Comparison of ENCODE assay signal across 1 cellular context in the genomic region with DNA sequence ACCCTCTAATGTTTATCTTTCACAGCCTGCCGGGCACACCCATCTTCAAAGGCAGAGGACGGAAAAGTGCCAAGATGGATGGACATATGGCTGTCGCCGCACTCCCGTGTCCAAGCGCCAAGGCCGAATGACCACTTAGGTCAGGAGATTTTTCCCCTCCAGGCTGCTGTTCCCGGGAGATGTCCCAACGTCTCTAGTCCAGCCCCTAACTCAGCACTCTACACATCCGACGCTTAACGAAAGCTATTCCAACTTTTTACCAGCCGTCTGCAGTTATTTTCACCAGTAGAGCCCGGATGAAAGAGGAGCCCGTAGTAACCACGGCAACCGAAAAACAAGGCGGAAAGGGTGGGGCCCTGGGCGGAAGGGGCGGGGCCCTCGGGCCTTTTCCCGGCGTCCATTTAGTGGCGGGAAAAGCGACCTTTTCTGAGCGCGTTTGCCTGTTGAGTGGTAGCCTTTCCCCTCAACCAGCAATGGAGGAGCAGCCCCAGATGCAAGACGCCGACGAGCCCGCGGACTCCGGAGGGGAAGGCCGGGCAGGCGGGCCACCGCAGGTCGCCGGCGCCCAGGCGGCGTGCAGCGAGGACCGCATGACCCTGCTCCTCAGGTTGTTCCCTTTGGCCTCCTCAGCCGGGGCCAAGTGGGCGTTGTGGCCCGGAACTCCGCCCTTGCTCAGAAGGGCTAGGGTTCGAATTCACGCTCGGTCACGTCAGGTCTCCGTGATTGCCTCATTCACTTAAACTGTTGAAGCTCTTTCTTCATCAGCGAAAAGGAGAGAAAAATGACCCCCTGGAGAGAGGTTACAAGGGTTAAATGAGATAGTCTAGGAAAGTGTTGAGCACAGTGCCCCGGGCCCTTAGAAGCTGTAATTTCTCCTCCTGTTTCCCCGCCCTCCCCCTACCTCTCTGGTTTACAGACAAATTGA.
TF ChIP-seq lines count a peak whose summit lies in the region.

A gene with protein sequence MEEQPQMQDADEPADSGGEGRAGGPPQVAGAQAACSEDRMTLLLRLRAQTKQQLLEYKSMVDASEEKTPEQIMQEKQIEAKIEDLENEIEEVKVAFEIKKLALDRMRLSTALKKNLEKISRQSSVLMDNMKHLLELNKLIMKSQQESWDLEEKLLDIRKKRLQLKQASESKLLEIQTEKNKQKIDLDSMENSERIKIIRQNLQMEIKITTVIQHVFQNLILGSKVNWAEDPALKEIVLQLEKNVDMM (plus strand): TSS at position 422 of the 925 bp plus-strand sequence. CDS start 52 bp downstream, at position 474.

TF ChIP-seq in K562, 482 proteins besides CTCF, POLR2A, EP300 and RAD21 (continued from another document and continues in another):
- TF ChIP-seq YY1 (IDR thresholded peaks at IDR 0.05; ENCODE audit: borderline replicate concordance in 1 of 3, control insufficient read depth in 1 of 3, extremely low read depth in 1 of 3, insufficient read depth in 3 of 3, insufficient read length in 1 of 3, insufficient replicate concordance in 2 of 3, low read depth in 1 of 3, low read length in 2 of 3), result peak; percentile 19 to 75 (median 59)
- no peak for TF ChIP-seq NCOA6 (IDR thresholded peaks at IDR 0.05)
- TF ChIP-seq BMI1 (IDR thresholded peaks at IDR 0.05; ENCODE audit: low read length), result peak; percentile 74; the same call in 1 of the 2 replicates
- no peak for TF ChIP-seq SIX5 (IDR thresholded peaks at IDR 0.05; ENCODE audit: borderline replicate concordance in 1 of 2, insufficient read depth in 1 of 2, low read depth in 1 of 2, low read length in 2 of 2)
- TF ChIP-seq, protein P1, sequence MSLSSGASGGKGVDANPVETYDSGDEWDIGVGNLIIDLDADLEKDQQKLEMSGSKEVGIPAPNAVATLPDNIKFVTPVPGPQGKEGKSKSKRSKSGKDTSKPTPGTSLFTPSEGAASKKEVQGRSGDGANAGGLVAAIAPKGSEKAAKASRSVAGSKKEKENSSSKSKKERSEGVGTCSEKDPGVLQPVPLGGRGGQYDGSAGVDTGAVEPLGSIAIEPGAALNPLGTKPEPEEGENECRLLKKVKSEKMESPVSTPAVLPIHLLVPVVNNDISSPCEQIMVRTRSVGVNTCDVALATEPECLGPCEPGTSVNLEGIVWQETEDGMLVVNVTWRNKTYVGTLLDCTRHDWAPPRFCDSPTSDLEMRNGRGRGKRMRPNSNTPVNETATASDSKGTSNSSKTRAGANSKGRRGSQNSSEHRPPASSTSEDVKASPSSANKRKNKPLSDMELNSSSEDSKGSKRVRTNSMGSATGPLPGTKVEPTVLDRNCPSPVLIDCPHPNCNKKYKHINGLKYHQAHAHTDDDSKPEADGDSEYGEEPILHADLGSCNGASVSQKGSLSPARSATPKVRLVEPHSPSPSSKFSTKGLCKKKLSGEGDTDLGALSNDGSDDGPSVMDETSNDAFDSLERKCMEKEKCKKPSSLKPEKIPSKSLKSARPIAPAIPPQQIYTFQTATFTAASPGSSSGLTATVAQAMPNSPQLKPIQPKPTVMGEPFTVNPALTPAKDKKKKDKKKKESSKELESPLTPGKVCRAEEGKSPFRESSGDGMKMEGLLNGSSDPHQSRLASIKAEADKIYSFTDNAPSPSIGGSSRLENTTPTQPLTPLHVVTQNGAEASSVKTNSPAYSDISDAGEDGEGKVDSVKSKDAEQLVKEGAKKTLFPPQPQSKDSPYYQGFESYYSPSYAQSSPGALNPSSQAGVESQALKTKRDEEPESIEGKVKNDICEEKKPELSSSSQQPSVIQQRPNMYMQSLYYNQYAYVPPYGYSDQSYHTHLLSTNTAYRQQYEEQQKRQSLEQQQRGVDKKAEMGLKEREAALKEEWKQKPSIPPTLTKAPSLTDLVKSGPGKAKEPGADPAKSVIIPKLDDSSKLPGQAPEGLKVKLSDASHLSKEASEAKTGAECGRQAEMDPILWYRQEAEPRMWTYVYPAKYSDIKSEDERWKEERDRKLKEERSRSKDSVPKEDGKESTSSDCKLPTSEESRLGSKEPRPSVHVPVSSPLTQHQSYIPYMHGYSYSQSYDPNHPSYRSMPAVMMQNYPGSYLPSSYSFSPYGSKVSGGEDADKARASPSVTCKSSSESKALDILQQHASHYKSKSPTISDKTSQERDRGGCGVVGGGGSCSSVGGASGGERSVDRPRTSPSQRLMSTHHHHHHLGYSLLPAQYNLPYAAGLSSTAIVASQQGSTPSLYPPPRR (CRISPR knock-in tag; IDR thresholded peaks at IDR 0.05; ENCODE audit: borderline replicate concordance), result no peak
- peak; percentile 38 for TF ChIP-seq FIP1L1 (IDR thresholded peaks at IDR 0.05; ENCODE audit: low read depth, low read length, poor library complexity, severe bottlenecking)
- no peak for TF ChIP-seq U2AF2 (optimal IDR thresholded peaks at IDR 0.05; ENCODE audit: low read depth, low read length)
- TF ChIP-seq FOSL1 (tag; conservative IDR thresholded peaks at IDR 0.05), result no peak
- TF ChIP-seq MEF2D (tag; conservative IDR thresholded peaks at IDR 0.05; ENCODE audit: low read depth), result 0 out of 2 replicates have a peak, but pooled peaks have one; percentile 40
- no peak for TF ChIP-seq RHOXF2B (CRISPR knock-in tag; conservative IDR thresholded peaks at IDR 0.05)
- TF ChIP-seq SRSF3 (IDR thresholded peaks at IDR 0.05; ENCODE audit: insufficient read depth, low read length), result no peak
- TF ChIP-seq, protein P2, sequence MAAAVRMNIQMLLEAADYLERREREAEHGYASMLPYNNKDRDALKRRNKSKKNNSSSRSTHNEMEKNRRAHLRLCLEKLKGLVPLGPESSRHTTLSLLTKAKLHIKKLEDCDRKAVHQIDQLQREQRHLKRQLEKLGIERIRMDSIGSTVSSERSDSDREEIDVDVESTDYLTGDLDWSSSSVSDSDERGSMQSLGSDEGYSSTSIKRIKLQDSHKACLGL (CRISPR knock-in tag; IDR thresholded peaks at IDR 0.05; ENCODE audit: borderline replicate concordance, poor library complexity, severe bottlenecking), result no peak
- peak; percentile 56 for TF ChIP-seq MXI1 (IDR thresholded peaks at IDR 0.05; ENCODE audit: low read depth, low read length)
- TF ChIP-seq E2F3 (CRISPR knock-in tag; IDR thresholded peaks at IDR 0.05), result peak; percentile 92
- TF ChIP-seq CXXC5 (CRISPR knock-in tag; IDR thresholded peaks at IDR 0.05), result peak; percentile 81
- TF ChIP-seq, protein P3, sequence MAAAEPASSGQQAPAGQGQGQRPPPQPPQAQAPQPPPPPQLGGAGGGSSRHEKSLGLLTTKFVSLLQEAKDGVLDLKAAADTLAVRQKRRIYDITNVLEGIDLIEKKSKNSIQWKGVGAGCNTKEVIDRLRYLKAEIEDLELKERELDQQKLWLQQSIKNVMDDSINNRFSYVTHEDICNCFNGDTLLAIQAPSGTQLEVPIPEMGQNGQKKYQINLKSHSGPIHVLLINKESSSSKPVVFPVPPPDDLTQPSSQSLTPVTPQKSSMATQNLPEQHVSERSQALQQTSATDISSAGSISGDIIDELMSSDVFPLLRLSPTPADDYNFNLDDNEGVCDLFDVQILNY (CRISPR knock-in tag; IDR thresholded peaks at IDR 0.05), result peak; percentile 82; the same call in 1 of the 2 replicates
- 0 out of 2 replicates have a peak, but pooled peaks have one; percentile 10 for TF ChIP-seq TCF3 (CRISPR knock-in tag; IDR thresholded peaks at IDR 0.05)
- no peak for TF ChIP-seq GATAD2A (IDR thresholded peaks at IDR 0.05)
- TF ChIP-seq NCOA4 (IDR thresholded peaks at IDR 0.05; ENCODE audit: partially characterized antibody), result no peak
- no peak for TF ChIP-seq SRSF1 (IDR thresholded peaks at IDR 0.05; ENCODE audit: low read depth, low read length)
- TF ChIP-seq SP1 (CRISPR knock-in tag; IDR thresholded peaks at IDR 0.05), result peak; percentile 94
- TF ChIP-seq, protein P4, sequence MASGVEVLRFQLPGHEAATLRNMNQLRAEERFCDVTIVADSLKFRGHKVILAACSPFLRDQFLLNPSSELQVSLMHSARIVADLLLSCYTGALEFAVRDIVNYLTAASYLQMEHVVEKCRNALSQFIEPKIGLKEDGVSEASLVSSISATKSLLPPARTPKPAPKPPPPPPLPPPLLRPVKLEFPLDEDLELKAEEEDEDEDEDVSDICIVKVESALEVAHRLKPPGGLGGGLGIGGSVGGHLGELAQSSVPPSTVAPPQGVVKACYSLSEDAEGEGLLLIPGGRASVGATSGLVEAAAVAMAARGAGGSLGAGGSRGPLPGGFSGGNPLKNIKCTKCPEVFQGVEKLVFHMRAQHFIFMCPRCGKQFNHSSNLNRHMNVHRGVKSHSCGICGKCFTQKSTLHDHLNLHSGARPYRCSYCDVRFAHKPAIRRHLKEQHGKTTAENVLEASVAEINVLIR (CRISPR knock-in tag; IDR thresholded peaks at IDR 0.05), result no peak
- no peak for TF ChIP-seq IFI16 (CRISPR knock-in tag; IDR thresholded peaks at IDR 0.05)
- TF ChIP-seq NUFIP1 (IDR thresholded peaks at IDR 0.05; ENCODE audit: partially characterized antibody), result no peak
- TF ChIP-seq, protein P5, sequence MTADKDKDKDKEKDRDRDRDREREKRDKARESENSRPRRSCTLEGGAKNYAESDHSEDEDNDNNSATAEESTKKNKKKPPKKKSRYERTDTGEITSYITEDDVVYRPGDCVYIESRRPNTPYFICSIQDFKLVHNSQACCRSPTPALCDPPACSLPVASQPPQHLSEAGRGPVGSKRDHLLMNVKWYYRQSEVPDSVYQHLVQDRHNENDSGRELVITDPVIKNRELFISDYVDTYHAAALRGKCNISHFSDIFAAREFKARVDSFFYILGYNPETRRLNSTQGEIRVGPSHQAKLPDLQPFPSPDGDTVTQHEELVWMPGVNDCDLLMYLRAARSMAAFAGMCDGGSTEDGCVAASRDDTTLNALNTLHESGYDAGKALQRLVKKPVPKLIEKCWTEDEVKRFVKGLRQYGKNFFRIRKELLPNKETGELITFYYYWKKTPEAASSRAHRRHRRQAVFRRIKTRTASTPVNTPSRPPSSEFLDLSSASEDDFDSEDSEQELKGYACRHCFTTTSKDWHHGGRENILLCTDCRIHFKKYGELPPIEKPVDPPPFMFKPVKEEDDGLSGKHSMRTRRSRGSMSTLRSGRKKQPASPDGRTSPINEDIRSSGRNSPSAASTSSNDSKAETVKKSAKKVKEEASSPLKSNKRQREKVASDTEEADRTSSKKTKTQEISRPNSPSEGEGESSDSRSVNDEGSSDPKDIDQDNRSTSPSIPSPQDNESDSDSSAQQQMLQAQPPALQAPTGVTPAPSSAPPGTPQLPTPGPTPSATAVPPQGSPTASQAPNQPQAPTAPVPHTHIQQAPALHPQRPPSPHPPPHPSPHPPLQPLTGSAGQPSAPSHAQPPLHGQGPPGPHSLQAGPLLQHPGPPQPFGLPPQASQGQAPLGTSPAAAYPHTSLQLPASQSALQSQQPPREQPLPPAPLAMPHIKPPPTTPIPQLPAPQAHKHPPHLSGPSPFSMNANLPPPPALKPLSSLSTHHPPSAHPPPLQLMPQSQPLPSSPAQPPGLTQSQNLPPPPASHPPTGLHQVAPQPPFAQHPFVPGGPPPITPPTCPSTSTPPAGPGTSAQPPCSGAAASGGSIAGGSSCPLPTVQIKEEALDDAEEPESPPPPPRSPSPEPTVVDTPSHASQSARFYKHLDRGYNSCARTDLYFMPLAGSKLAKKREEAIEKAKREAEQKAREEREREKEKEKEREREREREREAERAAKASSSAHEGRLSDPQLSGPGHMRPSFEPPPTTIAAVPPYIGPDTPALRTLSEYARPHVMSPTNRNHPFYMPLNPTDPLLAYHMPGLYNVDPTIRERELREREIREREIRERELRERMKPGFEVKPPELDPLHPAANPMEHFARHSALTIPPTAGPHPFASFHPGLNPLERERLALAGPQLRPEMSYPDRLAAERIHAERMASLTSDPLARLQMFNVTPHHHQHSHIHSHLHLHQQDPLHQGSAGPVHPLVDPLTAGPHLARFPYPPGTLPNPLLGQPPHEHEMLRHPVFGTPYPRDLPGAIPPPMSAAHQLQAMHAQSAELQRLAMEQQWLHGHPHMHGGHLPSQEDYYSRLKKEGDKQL (CRISPR knock-in tag; IDR thresholded peaks at IDR 0.05; ENCODE audit: borderline replicate concordance), result no peak
- no peak for TF ChIP-seq KDM1A (IDR thresholded peaks at IDR 0.05)
- peak; percentile 76 for TF ChIP-seq POLR2B (IDR thresholded peaks at IDR 0.05; ENCODE audit: low read depth, partially characterized antibody)
- TF ChIP-seq, protein P6, sequence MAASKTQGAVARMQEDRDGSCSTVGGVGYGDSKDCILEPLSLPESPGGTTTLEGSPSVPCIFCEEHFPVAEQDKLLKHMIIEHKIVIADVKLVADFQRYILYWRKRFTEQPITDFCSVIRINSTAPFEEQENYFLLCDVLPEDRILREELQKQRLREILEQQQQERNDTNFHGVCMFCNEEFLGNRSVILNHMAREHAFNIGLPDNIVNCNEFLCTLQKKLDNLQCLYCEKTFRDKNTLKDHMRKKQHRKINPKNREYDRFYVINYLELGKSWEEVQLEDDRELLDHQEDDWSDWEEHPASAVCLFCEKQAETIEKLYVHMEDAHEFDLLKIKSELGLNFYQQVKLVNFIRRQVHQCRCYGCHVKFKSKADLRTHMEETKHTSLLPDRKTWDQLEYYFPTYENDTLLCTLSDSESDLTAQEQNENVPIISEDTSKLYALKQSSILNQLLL (CRISPR knock-in tag; IDR thresholded peaks at IDR 0.05; ENCODE audit: borderline replicate concordance), result no peak
- TF ChIP-seq ZNF696 (CRISPR knock-in tag; conservative IDR thresholded peaks at IDR 0.05), result no peak
- no peak for TF ChIP-seq ILF3 (IDR thresholded peaks at IDR 0.05; ENCODE audit: borderline replicate concordance)
- peak; percentile 63 for TF ChIP-seq PRPF4 (IDR thresholded peaks at IDR 0.05; ENCODE audit: insufficient read depth, low read depth, low read length, poor library complexity, severe bottlenecking)
- TF ChIP-seq TAL1 (IDR thresholded peaks at IDR 0.05), result no peak
- no peak for TF ChIP-seq NCOA1 (IDR thresholded peaks at IDR 0.05; ENCODE audit: low read depth)
- peak; percentile 94 for TF ChIP-seq L3MBTL2 (IDR thresholded peaks at IDR 0.05)
- peak; percentile 51; the same call in 1 of the 2 replicates for TF ChIP-seq NBN (IDR thresholded peaks at IDR 0.05; ENCODE audit: low read depth)
- no peak for TF ChIP-seq ZSCAN29 (IDR thresholded peaks at IDR 0.05)
- TF ChIP-seq, protein P7, sequence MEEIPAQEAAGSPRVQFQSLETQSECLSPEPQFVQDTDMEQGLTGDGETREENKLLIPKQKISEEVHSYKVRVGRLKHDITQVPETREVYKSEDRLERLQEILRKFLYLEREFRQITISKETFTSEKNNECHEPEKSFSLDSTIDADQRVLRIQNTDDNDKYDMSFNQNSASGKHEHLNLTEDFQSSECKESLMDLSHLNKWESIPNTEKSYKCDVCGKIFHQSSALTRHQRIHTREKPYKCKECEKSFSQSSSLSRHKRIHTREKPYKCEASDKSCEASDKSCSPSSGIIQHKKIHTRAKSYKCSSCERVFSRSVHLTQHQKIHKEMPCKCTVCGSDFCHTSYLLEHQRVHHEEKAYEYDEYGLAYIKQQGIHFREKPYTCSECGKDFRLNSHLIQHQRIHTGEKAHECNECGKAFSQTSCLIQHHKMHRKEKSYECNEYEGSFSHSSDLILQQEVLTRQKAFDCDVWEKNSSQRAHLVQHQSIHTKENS (CRISPR knock-in tag; IDR thresholded peaks at IDR 0.05), result no peak
- TF ChIP-seq HDAC6 (IDR thresholded peaks at IDR 0.05; ENCODE audit: low read depth, low read length), result no peak
- TF ChIP-seq, protein P8, sequence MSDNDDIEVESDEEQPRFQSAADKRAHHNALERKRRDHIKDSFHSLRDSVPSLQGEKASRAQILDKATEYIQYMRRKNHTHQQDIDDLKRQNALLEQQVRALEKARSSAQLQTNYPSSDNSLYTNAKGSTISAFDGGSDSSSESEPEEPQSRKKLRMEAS (CRISPR knock-in tag; IDR thresholded peaks at IDR 0.05), result peak; percentile 89
